10 cellular contexts compared by ENCODE assay signal in genomic region chr7:87154569-87154968, GRCh38. TPM values are rescaled to one million over a fixed set of nuclear protein-coding genes. Genes with fewer than 3 reads are reported as not detected.
DNase-seq lines count a peak whose midpoint lies in the region; ATAC-seq and TF ChIP-seq lines count a peak whose summit lies in the region.
"Had no signal": no experiment of that assay in that cellular context is flagged by ENCODE, and none has a peak within 500 bp of the region (broad histone marks: within the 10 kb centered on the region; RNA-seq: fewer than 3 reads in every experiment).

No MANE protein-coding gene starts in this region.

- no peaks in the 10 kb centered on the region for H3K27me3 ChIP-seq in heart left ventricle
- H3K27me3 ChIP-seq in left lung = no peaks in the 10 kb centered on the region

- peaks cover 35% of the 10 kb centered on the region for H3K4me1 Mint-ChIP-seq in activated naive CD8-positive, alpha-beta T cell treated with anti-CD3 and anti-CD28 coated beads for 36 hours

- intact Hi-C loops in heart left ventricle (cut with DNase I) = loop anchor here in 8 of 10 donors (5.0 to 10.0 kb wide), 7 partner anchors 63 to 227 kb away; partner anchors contain the start of genes ELAPOR2 (in 4 of the 8), CROT (in 2 of the 8) and TMEM243 (in 2 of the 8)
- intact Hi-C loops in Right ventricle myocardium superior (cut with DNase I) = loop anchor here (5.0 kb wide), 1 partner anchor 63 kb away; the partner anchor contains the start of gene TMEM243
- intact Hi-C loops in left lung (cut with DNase I) = loop anchor here in 1 of 2 donors (5.0 kb wide), 1 partner anchor 227 kb away; no protein-coding TSS in a partner anchor

- WGBS in heart left ventricle, 4 donors = 30 to 40% (median 37%) methylated on average over 3 of the region's 3 CpGs
- WGBS in urinary bladder = 33% methylated on average over 3 of the region's 3 CpGs

- H3K27ac ChIP-seq in heart left ventricle = peak overlapping the region in 2 of 12 donors; percentile 98 to 99
- peak overlapping the region in 1 of 2 donors; percentile 99 for H3K27ac ChIP-seq in left lung
- no peak overlapping the region for H3K27ac ChIP-seq in urinary bladder (ENCODE audit: low read depth)

- no peaks in the 10 kb centered on the region for H3K9me3 Mint-ChIP-seq in activated naive CD8-positive, alpha-beta T cell treated with anti-CD3 and anti-CD28 coated beads for 36 hours

- DNase-seq in heart left ventricle (no peak), Right ventricle myocardium superior (no peak), left lung (no peak), amniotic stem cell (lab: John Stamatoyannopoulos, UW) (no peak), midbrain (lab: John Stamatoyannopoulos, UW) (no peak)
- DNase-seq in activated naive CD8-positive, alpha-beta T cell treated with anti-CD3 and anti-CD28 coated beads for 36 hours = no peak
- DNase-seq: hippocampal formation, NCI-H1092 had no signal

- TF ChIP-seq CTCF in heart left ventricle (IDR thresholded peaks at IDR 0.05) (no peak), left lung (IDR thresholded peaks at IDR 0.05) (no peak)

- H3K27ac Mint-ChIP-seq in activated naive CD8-positive, alpha-beta T cell treated with anti-CD3 and anti-CD28 coated beads for 36 hours = peak overlapping the region; percentile 39

- peaks cover 7 to 71% (median 46%) of the 10 kb centered on the region in 12 donors for H3K4me1 ChIP-seq in heart left ventricle
- peaks cover 29 to 49% of the 10 kb centered on the region in 2 donors for H3K4me1 ChIP-seq in left lung
- H3K4me1 ChIP-seq in urinary bladder (ENCODE audit: insufficient read depth) = no peaks in the 10 kb centered on the region

- H3K4me3 ChIP-seq in heart left ventricle (peak overlapping the region in 9 of 12 donors; percentile 71 to 89 (median 80)), left lung (peak overlapping the region; percentile 57 to 60), urinary bladder (ENCODE audit: low read depth, low read length) (peak overlapping the region; percentile 18)

- TF ChIP-seq POLR2A in heart left ventricle (IDR thresholded peaks at IDR 0.05) = no peak

- H3K27me3 Mint-ChIP-seq in activated naive CD8-positive, alpha-beta T cell treated with anti-CD3 and anti-CD28 coated beads for 36 hours = no peaks in the 10 kb centered on the region

- ATAC-seq in heart left ventricle (no peak), Right ventricle myocardium superior (ENCODE audit: poor library complexity) (no peak), left lung (no peak), HG03571 (IDR thresholded peaks at IDR 0.05; ENCODE audit: unreplicated experiment) (no peak)

- H3K36me3 ChIP-seq in heart left ventricle (peaks cover 0 to 6% (median 0%) of the 10 kb centered on the region in 9 donors), left lung (no peaks in the 10 kb centered on the region), urinary bladder (ENCODE audit: insufficient read depth) (no peaks in the 10 kb centered on the region)

- no peaks in the 10 kb centered on the region for H3K9me3 ChIP-seq in heart left ventricle
- H3K9me3 ChIP-seq in left lung = no peaks in the 10 kb centered on the region

- H3K4me3 Mint-ChIP-seq in activated naive CD8-positive, alpha-beta T cell treated with anti-CD3 and anti-CD28 coated beads for 36 hours = peak overlapping the region; percentile 92

- H3K36me3 Mint-ChIP-seq in activated naive CD8-positive, alpha-beta T cell treated with anti-CD3 and anti-CD28 coated beads for 36 hours = peaks cover 27% of the 10 kb centered on the region

RNA-seq across cellular contexts. Expression of gene DMTF1, which starts 2.3 kb away (rescaled TPM):
- total RNA-seq in heart left ventricle = 10 to 100 TPM; 17.7 to 43.3 (median 22.3) TPM
- 10 to 100 TPM; 13.5 to 21.3 TPM for polyA plus RNA-seq in heart left ventricle
- total RNA-seq in Right ventricle myocardium superior = 26.8 TPM
- total RNA-seq in activated naive CD8-positive, alpha-beta T cell treated with anti-CD3 and anti-CD28 coated beads for 36 hours = 10 to 100 TPM; 57.1 to 59.9 TPM
- 10 to 100 TPM; 66.7 to 71.0 TPM for total RNA-seq in left lung
- total RNA-seq in urinary bladder = 252 TPM
- polyA plus RNA-seq in urinary bladder = 32.7 TPM

Comparison
In these comparisons a context has a peak if more than half of its experiments do, and no peak if none do; other contexts are left out.
1. H3K4me3 ChIP-seq: peak in every context shown above with its lines; median percentile 80 in heart left ventricle; 58 in left lung; 18 in urinary bladder.